Comparison of ENCODE assay signal across 11 cellular contexts in the genomic region with DNA sequence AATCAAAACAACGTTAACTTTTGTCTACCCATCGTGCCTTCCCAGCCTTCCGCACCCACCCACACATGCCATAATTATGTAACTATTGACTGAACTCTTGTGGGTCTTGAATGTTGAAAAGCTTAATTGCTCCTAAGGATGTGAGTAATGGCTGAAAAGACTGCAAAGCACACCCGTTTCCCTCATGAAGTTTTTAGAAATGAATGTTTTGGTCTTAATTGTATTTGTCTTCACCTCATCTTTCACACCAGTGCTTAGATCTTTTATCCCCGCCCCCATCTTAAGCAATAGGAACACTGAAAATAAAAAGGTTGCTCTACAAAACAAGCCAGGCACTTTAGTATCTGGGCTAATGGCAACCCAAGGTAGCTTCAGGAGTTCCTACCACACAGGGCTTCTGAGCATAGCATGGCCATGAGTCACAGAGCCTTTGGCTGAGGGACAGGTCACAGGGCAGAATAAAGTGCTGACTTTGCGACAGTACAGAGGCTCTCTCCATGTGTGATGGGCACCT.
DNase-seq lines count a peak whose midpoint lies in the region; ATAC-seq and TF ChIP-seq lines count a peak whose summit lies in the region.
"Had no signal": no experiment of that assay in that cellular context is flagged by ENCODE, and none has a peak within 500 bp of the region (broad histone marks: within the 10 kb centered on the region; RNA-seq: fewer than 3 reads in every experiment).

No MANE protein-coding gene starts in this region.

- H3K27me3 Mint-ChIP-seq in immature natural killer cell (ENCODE audit: low read depth in 3 of 3), result no peaks in the 10 kb centered on the region
- no peaks in the 10 kb centered on the region for H3K27me3 Mint-ChIP-seq in effector memory CD8-positive, alpha-beta T cell
- H3K27me3 Mint-ChIP-seq: activated naive CD8-positive, alpha-beta T cell had no signal

- TF ChIP-seq CTCF in cardiac fibroblast (IDR thresholded peaks at IDR 0.05; ENCODE audit: low read depth, low read length), result no peak

- no peaks in the 10 kb centered on the region for H3K9me3 Mint-ChIP-seq in immature natural killer cell
- peaks cover 0 to under 1% of the 10 kb centered on the region in 2 donors for H3K9me3 Mint-ChIP-seq in effector memory CD8-positive, alpha-beta T cell

- no peak overlapping the region for H3K4me3 ChIP-seq in cardiac fibroblast (replicated peaks in 1 of 2; ENCODE audit: low read depth in 2 of 2, low read length in 2 of 2)

- H3K4me3 Mint-ChIP-seq in immature natural killer cell, result no peak overlapping the region
- H3K4me3 Mint-ChIP-seq in effector memory CD8-positive, alpha-beta T cell, result no peak overlapping the region
- H3K4me3 Mint-ChIP-seq: activated naive CD8-positive, alpha-beta T cell had no signal

- no peak overlapping the region for H3K27ac Mint-ChIP-seq in immature natural killer cell
- H3K27ac Mint-ChIP-seq in effector memory CD8-positive, alpha-beta T cell, result no peak overlapping the region
- H3K27ac Mint-ChIP-seq: activated naive CD8-positive, alpha-beta T cell had no signal

- no peaks in the 10 kb centered on the region for H3K36me3 Mint-ChIP-seq in immature natural killer cell
- H3K36me3 Mint-ChIP-seq in effector memory CD8-positive, alpha-beta T cell (ENCODE audit: insufficient read depth), result no peaks in the 10 kb centered on the region
- H3K36me3 Mint-ChIP-seq: activated naive CD8-positive, alpha-beta T cell had no signal

- no peak for ATAC-seq in GM18861 (IDR thresholded peaks at IDR 0.05; ENCODE audit: unreplicated experiment)
- ATAC-seq in effector memory CD8-positive, alpha-beta T cell (replicated peaks), result no peak

- DNase-seq in EH (ENCODE audit: low read depth) (peak; percentile 79), LoVo (ENCODE audit: low spot score) (peak; percentile 76), cardiac fibroblast (ENCODE audit: low read depth in 2 of 2) (peak; percentile 60 to 81), mucosa of gallbladder (ENCODE audit: low spot score) (peak; percentile 82), immature natural killer cell (no peak), NCI-H2029 treated with DMSO at 0.1 percent for 48 hours (lab: John Stamatoyannopoulos, UW) (no peak)
- no peak for DNase-seq in effector memory CD8-positive, alpha-beta T cell
- DNase-seq: stimulated activated CD4-positive, alpha-beta T cell treated with anti-CD3 and anti-CD28 coated beads, Interleukin-2, amount 100 ng/mL, for 48 hours; WERI-Rb-1 had no signal

- peaks cover 19 to 26% of the 10 kb centered on the region in 2 donors for H3K4me1 Mint-ChIP-seq in immature natural killer cell
- no peaks in the 10 kb centered on the region for H3K4me1 Mint-ChIP-seq in effector memory CD8-positive, alpha-beta T cell (ENCODE audit: low read depth in 2 of 2)

Comparison
In these comparisons a context has a peak if more than half of its experiments do, and no peak if none do; other contexts are left out.
1. DNase-seq: peak in EH (single experiment), LoVo (single experiment), cardiac fibroblast (2 of 2) and mucosa of gallbladder (single experiment); none in immature natural killer cell (0 of 3), NCI-H2029 treated with DMSO at 0.1 percent for 48 hours (single experiment) and effector memory CD8-positive, alpha-beta T cell (0 of 3).